22 cellular contexts compared by ENCODE assay signal in genomic region chr10:501596-501995, GRCh38.
DNase-seq lines count a peak whose midpoint lies in the region; ATAC-seq and TF ChIP-seq lines count a peak whose summit lies in the region.
"Had no signal": no experiment of that assay in that cellular context is flagged by ENCODE, and none has a peak within 500 bp of the region (broad histone marks: within the 10 kb centered on the region; RNA-seq: fewer than 3 reads in every experiment).

No MANE protein-coding gene starts in this region.

- H3K9ac ChIP-seq in Loucy (ENCODE audit: low read depth, low read length, poor library complexity, severe bottlenecking), result no peak overlapping the region

- intact Hi-C loops in Calu3 (cut with micrococcal nuclease; ENCODE audit: unreplicated experiment), result no loop called here

- H4K20me1 ChIP-seq in Loucy (ENCODE audit: insufficient read depth, low read length, poor library complexity, severe bottlenecking), result no peaks in the 10 kb centered on the region

- DNase-seq in Calu3 (peak; percentile 55), amniotic epithelial cell (ENCODE audit: low read depth) (peak; percentile 28), mesenteric fat pad (ENCODE audit: low spot score) (peak; percentile 45), HFFc6 (no peak)
- no peak for DNase-seq in effector CD8-positive, alpha-beta T cell (lab: John Stamatoyannopoulos, UW)
- DNase-seq: activated CD4-positive, alpha-beta T cell treated with anti-CD3 and anti-CD28 coated beads for 48 hours; activated CD8-positive, alpha-beta memory T cell treated with anti-CD3 and anti-CD28 coated beads, Interleukin-2, amount 10 ng/mL, durations not matched to agents 7 days and 5 days; COR-L47; endodermal cell; NCI-H1694; NCI-H526 treated with DMSO at 0.1 percent for 48 hours; SJCRH30; stimulated activated CD4-positive, alpha-beta T cell treated with anti-CD3 and anti-CD28 coated beads, Interleukin-4, amount 100 ng/mL, for 1 hour; stimulated activated naive CD8-positive, alpha-beta T cell treated with anti-CD3 and anti-CD28 coated beads, Interleukin-15, Interleukin-2, amounts not matched to agents 100 U/mL and 50 U/mL, for 24 hours; T-helper 1 cell; trophoblast cell had no signal

- H3K4me1 ChIP-seq in Loucy (ENCODE audit: insufficient read depth, low read length, poor library complexity, severe bottlenecking), result peaks cover 48% of the 10 kb centered on the region
- H3K4me1 ChIP-seq: SJCRH30 had no signal

- peak overlapping the region; percentile 50 for H3K4me3 ChIP-seq in Loucy (ENCODE audit: low read length, poor library complexity, severe bottlenecking)
- H3K4me3 ChIP-seq: lung, psoas muscle, SJCRH30, skin epidermis had no signal

- H3K27me3 Mint-ChIP-seq in Calu3 (ENCODE audit: unreplicated experiment), result no peaks in the 10 kb centered on the region
- no peaks in the 10 kb centered on the region; the same call in 1 of the 2 replicates for H3K27me3 Mint-ChIP-seq in HFFc6 (ENCODE audit: insufficient read depth)

- BruUV-seq in Calu3 (replicated peaks; lab: Mats Ljungman, UMichigan), result no TSS peak

- no peaks in the 10 kb centered on the region for H3K27me3 ChIP-seq in Loucy (ENCODE audit: insufficient read depth, low read length, poor library complexity, severe bottlenecking)
- H3K27me3 ChIP-seq: SJCRH30 had no signal

- no peaks in the 10 kb centered on the region for H3F3A ChIP-seq in Loucy (ENCODE audit: low read depth)

- H3K9me3 Mint-ChIP-seq in Calu3 (ENCODE audit: low read depth, unreplicated experiment) (no peaks in the 10 kb centered on the region), HFFc6 (no peaks in the 10 kb centered on the region)
- H3K9me3 Mint-ChIP-seq: endodermal cell had no signal

- H3K36me3 ChIP-seq in Loucy (ENCODE audit: insufficient read depth, low read length), result no peaks in the 10 kb centered on the region
- H3K36me3 ChIP-seq: SJCRH30 had no signal

- H3K4me3 Mint-ChIP-seq in Calu3 (ENCODE audit: low read depth, unreplicated experiment) (no peak overlapping the region), HFFc6 (no peak overlapping the region)
- H3K4me3 Mint-ChIP-seq: activated CD8-positive, alpha-beta memory T cell treated with anti-CD3 and anti-CD28 coated beads, Interleukin-2, amount 10 ng/mL, durations not matched to agents 7 days and 5 days; endodermal cell had no signal

- peak overlapping the region; percentile 73 for H3K4me2 ChIP-seq in Loucy (ENCODE audit: low read depth, low read length, poor library complexity, severe bottlenecking)

- peaks cover 4% of the 10 kb centered on the region for H3K36me3 Mint-ChIP-seq in Calu3 (ENCODE audit: insufficient read depth, unreplicated experiment)
- H3K36me3 Mint-ChIP-seq in HFFc6 (ENCODE audit: low read depth), result no peaks in the 10 kb centered on the region
- H3K36me3 Mint-ChIP-seq: activated CD8-positive, alpha-beta memory T cell treated with anti-CD3 and anti-CD28 coated beads, Interleukin-2, amount 10 ng/mL, durations not matched to agents 7 days and 5 days; activated naive CD8-positive, alpha-beta T cell had no signal

- no peak for ATAC-seq in GM21515 (IDR thresholded peaks at IDR 0.05; ENCODE audit: unreplicated experiment)
- ATAC-seq: activated CD8-positive, alpha-beta memory T cell treated with anti-CD3 and anti-CD28 coated beads, Interleukin-2, amount 10 ng/mL, durations not matched to agents 7 days and 5 days; psoas muscle; stimulated activated naive CD8-positive, alpha-beta T cell treated with anti-CD3 and anti-CD28 coated beads, Interleukin-15, Interleukin-2, amounts not matched to agents 100 U/mL and 50 U/mL, for 24 hours had no signal

- no peak overlapping the region for H2AFZ ChIP-seq in Loucy (ENCODE audit: low read length)

- no peaks in the 10 kb centered on the region for H3K9me2 ChIP-seq in Loucy (replicated peaks; ENCODE audit: low read depth, low read length)

- TF ChIP-seq CTCF in Calu3 (IDR thresholded peaks at IDR 0.05; ENCODE audit: unreplicated experiment) (no peak), Loucy (conservative IDR thresholded peaks at IDR 0.05; ENCODE audit: low read length) (no peak), HFFc6 (IDR thresholded peaks at IDR 0.05) (no peak)

- CTCF ChIA-PET in Calu3 (lab: Charles Lee), result no interaction called here

- H3K27ac Mint-ChIP-seq in Calu3 (ENCODE audit: unreplicated experiment) (no peak overlapping the region), HFFc6 (no peak overlapping the region)
- H3K27ac Mint-ChIP-seq: activated CD8-positive, alpha-beta memory T cell treated with anti-CD3 and anti-CD28 coated beads, Interleukin-2, amount 10 ng/mL, durations not matched to agents 7 days and 5 days; activated naive CD8-positive, alpha-beta T cell; endodermal cell had no signal

- H3K4me1 Mint-ChIP-seq in Calu3 (ENCODE audit: low read depth, unreplicated experiment) (no peaks in the 10 kb centered on the region), HFFc6 (ENCODE audit: low read depth) (peaks cover 13% of the 10 kb centered on the region)

- no peaks in the 10 kb centered on the region for H3K9me3 ChIP-seq in Loucy (ENCODE audit: insufficient read depth, low read depth, low read length)
- H3K9me3 ChIP-seq: psoas muscle, SJCRH30 had no signal

- H3K79me2 ChIP-seq in Loucy (ENCODE audit: insufficient read depth, low read length), result no peaks in the 10 kb centered on the region

Comparison
In these comparisons a context has a peak if more than half of its experiments do, and no peak if none do; other contexts are left out.
1. DNase-seq: peak in Calu3 (single experiment), amniotic epithelial cell (single experiment) and mesenteric fat pad (single experiment); none in HFFc6 (single experiment) and effector CD8-positive, alpha-beta T cell (single experiment).